8 cellular contexts compared by ENCODE assay signal in the genomic region with DNA sequence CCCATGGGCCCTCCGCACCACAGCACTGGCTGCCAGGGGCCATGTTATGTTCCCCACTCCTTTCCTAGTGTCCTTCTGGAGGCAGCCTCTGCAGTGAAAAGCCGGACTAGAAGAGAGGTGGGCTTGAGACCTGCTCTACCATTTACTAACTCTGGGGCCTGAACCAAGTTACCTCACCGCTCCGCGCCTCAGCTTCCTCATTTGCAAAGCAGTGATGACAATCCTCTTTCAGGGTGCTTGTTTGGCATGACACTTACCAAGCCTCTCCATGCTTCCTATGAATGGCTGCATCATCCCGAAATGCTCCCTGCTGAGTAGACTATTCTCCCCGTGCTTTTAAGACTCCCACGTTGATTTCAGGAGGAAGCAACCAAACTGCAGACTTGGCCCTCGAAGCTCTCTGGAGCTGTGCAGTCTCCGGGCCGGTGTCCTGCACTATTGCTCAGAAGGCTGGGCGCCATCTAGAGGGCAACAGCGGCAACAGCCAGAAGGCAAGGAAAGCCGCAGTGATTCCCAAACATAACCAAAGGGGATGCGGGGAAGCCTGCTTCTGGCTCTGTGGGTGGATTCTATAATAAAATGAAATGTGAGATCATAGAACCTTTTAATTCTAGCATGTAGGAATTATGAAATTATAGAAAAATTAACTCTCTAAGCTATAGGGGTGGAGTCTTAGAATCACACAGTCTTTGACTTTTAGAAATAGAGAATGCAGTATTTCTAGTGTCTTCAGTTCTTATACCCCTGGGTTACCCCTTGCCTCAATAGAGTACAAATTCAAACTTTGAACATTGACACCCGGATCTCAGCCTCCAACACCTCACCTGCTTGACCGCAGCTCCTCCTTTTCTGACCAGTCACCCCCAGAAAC.
DNase-seq lines count a peak whose midpoint lies in the region; ATAC-seq and TF ChIP-seq lines count a peak whose summit lies in the region.

No MANE protein-coding gene starts in this region.

- peaks cover 0 to 15% (median 3%) of the 10 kb centered on the region in 4 donors for H3K4me1 ChIP-seq in tibial artery

- H3K4me1 Mint-ChIP-seq in nephron progenitor cell: peaks cover 14% of the 10 kb centered on the region

- TF ChIP-seq CTCF in nephron progenitor cell (IDR thresholded peaks at IDR 0.05): peak; percentile 90
- TF ChIP-seq CTCF in tibial artery (IDR thresholded peaks at IDR 0.05): peak; percentile 85 to 94

- ATAC-seq in GM19467 (IDR thresholded peaks at IDR 0.05; ENCODE audit: unreplicated experiment) (peak; percentile 97), HG03469 (IDR thresholded peaks at IDR 0.05; ENCODE audit: unreplicated experiment) (peak; percentile 79)

- no peaks in the 10 kb centered on the region for H3K36me3 Mint-ChIP-seq in nephron progenitor cell (ENCODE audit: low read depth)

- no peak overlapping the region for H3K4me3 Mint-ChIP-seq in nephron progenitor cell

- intact Hi-C loops in tibial artery (cut with DNase I; ENCODE audit: low total_unique reads): loop anchor here (2.0 kb wide), 1 partner anchor 412 kb away; no protein-coding TSS in a partner anchor

- H3K27ac ChIP-seq in tibial artery: no peak overlapping the region

- peak; percentile 46 for DNase-seq in DMS114 treated with DMSO at 0.1 percent for 48 hours (lab: John Stamatoyannopoulos, UW; ENCODE audit: unreplicated experiment)
- DNase-seq in NCI-H82 treated with DMSO at 0.1 percent for 48 hours (lab: John Stamatoyannopoulos, UW; ENCODE audit: unreplicated experiment): peak; percentile 21
- peak; percentile 6 for DNase-seq in activated T-cell treated with anti-CD3 and anti-CD28 coated beads for 1 hour (ENCODE audit: low read depth)
- peak; percentile 72 for DNase-seq in fibroblast of peridontal ligament (ENCODE audit: extremely low read depth)
- DNase-seq in nephron progenitor cell: peak; percentile 85
- peak; percentile 82 to 87 for DNase-seq in tibial artery

- peaks cover 6% of the 10 kb centered on the region for H3K27me3 Mint-ChIP-seq in nephron progenitor cell (ENCODE audit: low read depth, poor library complexity)

- H3K27ac Mint-ChIP-seq in nephron progenitor cell: no peak overlapping the region

- no peaks in the 10 kb centered on the region for H3K36me3 ChIP-seq in tibial artery

- no peaks in the 10 kb centered on the region for H3K27me3 ChIP-seq in tibial artery

- no peaks in the 10 kb centered on the region for H3K9me3 Mint-ChIP-seq in nephron progenitor cell

- no peaks in the 10 kb centered on the region for H3K9me3 ChIP-seq in tibial artery

- H3K4me3 ChIP-seq in tibial artery: no peak overlapping the region

Comparison
In these comparisons a context has a peak if more than half of its experiments do, and no peak if none do; other contexts are left out.
1. DNase-seq: peak in every context shown above with its lines; median percentile 85 in nephron progenitor cell; 84 in tibial artery; 72 in fibroblast of peridontal ligament; 46 in DMS114 treated with DMSO at 0.1 percent for 48 hours; 21 in NCI-H82 treated with DMSO at 0.1 percent for 48 hours; 6 in activated T-cell treated with anti-CD3 and anti-CD28 coated beads for 1 hour.